Comparison of ENCODE assay signal across 10 cellular contexts in genomic region chr5:95715799-95716461, GRCh38. TPM values are rescaled to one million over a fixed set of nuclear protein-coding genes. Genes with fewer than 3 reads are reported as not detected.
DNase-seq lines count a peak whose midpoint lies in the region; ATAC-seq, FAIRE-seq and TF ChIP-seq lines count a peak whose summit lies in the region.
"Had no signal": no experiment of that assay in that cellular context is flagged by ENCODE, and none has a peak within 500 bp of the region (broad histone marks: within the 10 kb centered on the region; RNA-seq: fewer than 3 reads in every experiment).

No MANE protein-coding gene starts in this region.

- H3K14ac ChIP-seq in trophoblast cell (ENCODE audit: low read length) = peak overlapping the region; percentile 56

- no peak overlapping the region for H4K12ac ChIP-seq in trophoblast cell (ENCODE audit: low read depth, low read length)

- H3K4me3 ChIP-seq in brain microvascular endothelial cell (ENCODE audit: low read depth, low read length) = no peak overlapping the region
- no peak overlapping the region for H3K4me3 ChIP-seq in trophoblast cell (ENCODE audit: low read depth, low read length)
- H3K4me3 ChIP-seq in lower lobe of right lung = no peak overlapping the region

- DNase-seq in activated CD4-positive, alpha-beta T cell treated with anti-CD3 and anti-CD28 coated beads for 48 hours = peak; percentile 7
- no peak for DNase-seq in activated CD4-positive, alpha-beta T cell treated with anti-CD3 and anti-CD28 coated beads, Interleukin-2, amount 50 U/mL, for 4 hours
- peak; percentile 70 for DNase-seq in brain microvascular endothelial cell
- peak in 1 of 2 donors; percentile 31 for DNase-seq in trophoblast cell
- DNase-seq in DMS114 treated with DMSO at 0.1 percent for 48 hours (lab: John Stamatoyannopoulos, UW; ENCODE audit: unreplicated experiment) = no peak
- no peak for DNase-seq in lower lobe of right lung
- DNase-seq in frontal cortex (ENCODE audit: low spot score in 2 of 2) = no peak
- DNase-seq: aorta had no signal

- H2BK120ac ChIP-seq in trophoblast cell (ENCODE audit: insufficient read depth, low read length, poor library complexity) = peak overlapping the region; percentile 80

- peak overlapping the region; percentile 60 for H2AK5ac ChIP-seq in trophoblast cell (ENCODE audit: low read length)

- no peak for FAIRE-seq in frontal cortex (lab: Jason Lieb, UNC)
- FAIRE-seq: A204.1 had no signal

- ATAC-seq in HG03442 (IDR thresholded peaks at IDR 0.05; ENCODE audit: unreplicated experiment) (peak; percentile 44), lower lobe of right lung (no peak)

- TF ChIP-seq CTCF in brain microvascular endothelial cell (IDR thresholded peaks at IDR 0.05; ENCODE audit: low read depth, low read length, missing control alignments) (no peak), lower lobe of right lung (IDR thresholded peaks at IDR 0.05) (no peak)

- peak overlapping the region; percentile 91 for H2BK5ac ChIP-seq in trophoblast cell (ENCODE audit: low read depth, low read length, poor library complexity)

- peaks cover 5% of the 10 kb centered on the region for H3K79me2 ChIP-seq in trophoblast cell (ENCODE audit: control insufficient read depth, insufficient read depth, low read length, poor library complexity)

- no peak overlapping the region for H3K23ac ChIP-seq in trophoblast cell (ENCODE audit: low read length)

- H3K18ac ChIP-seq in trophoblast cell (ENCODE audit: low read length) = peak overlapping the region; percentile 64

- no peak overlapping the region for H3K9ac ChIP-seq in trophoblast cell (ENCODE audit: low read length)

- no peak overlapping the region for H3K27ac ChIP-seq in brain microvascular endothelial cell
- H3K27ac ChIP-seq in trophoblast cell (ENCODE audit: low read depth, low read length) = no peak overlapping the region
- H3K27ac ChIP-seq in lower lobe of right lung = no peak overlapping the region

- H3K79me1 ChIP-seq in trophoblast cell (ENCODE audit: low read length) = peaks cover 29% of the 10 kb centered on the region

- H4K8ac ChIP-seq in trophoblast cell (ENCODE audit: low read depth, low read length) = peak overlapping the region; percentile 21

- no peaks in the 10 kb centered on the region for H3K36me3 ChIP-seq in brain microvascular endothelial cell (replicated peaks)
- peaks cover 0 to 3% of the 10 kb centered on the region in 2 experiments for H3K36me3 ChIP-seq in trophoblast cell (ENCODE audit: control insufficient read depth in 1 of 2, insufficient read depth in 2 of 2, low read length in 2 of 2)
- no peaks in the 10 kb centered on the region for H3K36me3 ChIP-seq in lower lobe of right lung

- peak overlapping the region; percentile 56 for H4K91ac ChIP-seq in trophoblast cell (ENCODE audit: low read depth, low read length)

- H3K4ac ChIP-seq in trophoblast cell (ENCODE audit: low read depth, low read length) = peak overlapping the region; percentile 16

- intact Hi-C loops in lower lobe of right lung (cut with DNase I) = no loop called here

- H3K4me1 ChIP-seq in trophoblast cell (ENCODE audit: control insufficient read depth in 1 of 2, insufficient read depth in 2 of 2, low read length in 2 of 2) (peaks cover 11 to 24% of the 10 kb centered on the region in 2 experiments), lower lobe of right lung (no peaks in the 10 kb centered on the region)

- H3K9me3 ChIP-seq in trophoblast cell (ENCODE audit: insufficient read depth, low read depth, low read length) (no peaks in the 10 kb centered on the region), lower lobe of right lung (no peaks in the 10 kb centered on the region)

- H3K27me3 ChIP-seq in brain microvascular endothelial cell (replicated peaks) = no peaks in the 10 kb centered on the region
- no peaks in the 10 kb centered on the region for H3K27me3 ChIP-seq in trophoblast cell (ENCODE audit: insufficient read depth, low read length)
- H3K27me3 ChIP-seq in lower lobe of right lung (ENCODE audit: low read depth) = no peaks in the 10 kb centered on the region

- peak overlapping the region; percentile 96 for H2BK12ac ChIP-seq in trophoblast cell (ENCODE audit: low read length)

- no peak overlapping the region for H2AFZ ChIP-seq in trophoblast cell (ENCODE audit: insufficient read depth, low read length, poor library complexity)

- in situ Hi-C loops in brain microvascular endothelial cell (cut with HindIII; ENCODE audit: low pct_ligation_motif_present, low sequenced_read_pairs) = no loop called here

- WGBS in trophoblast cell (ENCODE audit: extremely low coverage, insufficient coverage, insufficient read length) = no CpG with 5 or more reads among the region's 5 CpGs

- H3K4me2 ChIP-seq in trophoblast cell (ENCODE audit: low read length) = no peak overlapping the region

RNA-seq across cellular contexts. Expression of gene RHOBTB3, which starts 15.2 kb away (rescaled TPM):
- polyA plus RNA-seq in trophoblast cell (2013) = 333 and 351 TPM in 2 replicates
- total RNA-seq in lower lobe of right lung = 51.7 TPM
- total RNA-seq in frontal cortex = 312 TPM

RNA-seq across cellular contexts. Expression of gene SPATA9, which starts 33.1 kb away (rescaled TPM):
- 0.50 and 0.51 TPM in 2 replicates for polyA plus RNA-seq in trophoblast cell (2013)
- not detected for total RNA-seq in lower lobe of right lung
- total RNA-seq in frontal cortex = 0.82 TPM

Comparison
In these comparisons a context has a peak if more than half of its experiments do, and no peak if none do; other contexts are left out.
1. DNase-seq: peak in activated CD4-positive, alpha-beta T cell treated with anti-CD3 and anti-CD28 coated beads for 48 hours (single experiment) and brain microvascular endothelial cell (single experiment); none in activated CD4-positive, alpha-beta T cell treated with anti-CD3 and anti-CD28 coated beads, Interleukin-2, amount 50 U/mL, for 4 hours (0 of 2), DMS114 treated with DMSO at 0.1 percent for 48 hours (single experiment), lower lobe of right lung (single experiment) and frontal cortex (0 of 2).